9 cellular contexts compared by ENCODE assay signal in the genomic region with DNA sequence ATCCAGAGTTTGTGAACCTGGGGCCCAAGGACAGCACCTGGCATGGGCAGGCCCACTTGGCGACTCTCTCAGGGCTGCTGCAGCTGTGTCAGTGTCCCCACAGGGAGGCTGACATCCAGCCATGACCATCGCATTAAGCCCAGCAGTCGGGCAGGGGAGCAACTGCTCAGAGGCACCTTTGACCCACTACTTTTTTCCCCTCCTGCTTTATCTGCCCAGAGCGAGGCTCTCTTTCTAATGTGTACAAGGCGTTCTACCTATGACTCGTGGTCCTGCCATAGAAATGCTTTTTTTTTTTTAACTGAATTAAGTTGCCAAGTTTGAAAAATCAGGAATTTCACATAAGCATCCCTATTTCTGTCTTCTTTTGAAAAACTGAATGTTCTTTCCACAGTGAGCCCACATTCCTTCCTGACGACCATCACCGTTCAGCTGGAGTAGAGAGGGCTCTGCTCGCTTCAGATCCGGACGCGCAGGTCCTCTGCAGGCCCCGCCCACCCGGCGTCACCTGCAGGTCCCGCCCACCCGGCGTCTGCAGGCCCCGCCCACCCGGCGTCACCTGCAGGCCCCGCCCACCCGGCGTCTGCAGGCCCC.
DNase-seq lines count a peak whose midpoint lies in the region; ATAC-seq and TF ChIP-seq lines count a peak whose summit lies in the region.
"Had no signal": no experiment of that assay in that cellular context is flagged by ENCODE, and none has a peak within 500 bp of the region (broad histone marks: within the 10 kb centered on the region; RNA-seq: fewer than 3 reads in every experiment).

No MANE protein-coding gene starts in this region.

- H3K27ac ChIP-seq in RWPE2 (ENCODE audit: poor library complexity, severe bottlenecking), result no peak overlapping the region

- H3K27me3 ChIP-seq in RWPE2 (ENCODE audit: insufficient read depth, poor library complexity, severe bottlenecking), result peaks cover 17% of the 10 kb centered on the region

- peak; percentile 55 for ATAC-seq in GM19035 (IDR thresholded peaks at IDR 0.05; ENCODE audit: unreplicated experiment)
- peak; percentile 66 for ATAC-seq in HG03442 (IDR thresholded peaks at IDR 0.05; ENCODE audit: unreplicated experiment)
- ATAC-seq in RWPE2 (ENCODE audit: low read depth), result peak; percentile 71
- ATAC-seq in stimulated activated naive CD8-positive, alpha-beta T cell treated with anti-CD3 and anti-CD28 coated beads, Interleukin-15, Interleukin-2, amounts not matched to agents 100 U/mL and 50 U/mL, for 24 hours, result peak; percentile 67
- ATAC-seq in HG03097 (IDR thresholded peaks at IDR 0.05; ENCODE audit: low FRiP score, unreplicated experiment), result no peak

- H3K9me3 ChIP-seq in RWPE2 (ENCODE audit: severe bottlenecking), result no peaks in the 10 kb centered on the region

- H3K4me1 ChIP-seq in RWPE2 (ENCODE audit: insufficient read depth, poor library complexity, severe bottlenecking), result no peaks in the 10 kb centered on the region

- no peaks in the 10 kb centered on the region for H3K36me3 ChIP-seq in RWPE2 (ENCODE audit: low read depth)

- DNase-seq in DMS114 treated with DMSO at 0.1 percent for 48 hours (lab: John Stamatoyannopoulos, UW; ENCODE audit: unreplicated experiment), result peak; percentile 17
- DNase-seq in RWPE2 (ENCODE audit: low spot score), result peak; percentile 76
- peak; percentile 70 for DNase-seq in glomerular visceral epithelial cell (ENCODE audit: extremely low spot score)
- no peak for DNase-seq in stimulated activated naive CD8-positive, alpha-beta T cell treated with anti-CD3 and anti-CD28 coated beads, Interleukin-15, Interleukin-2, amounts not matched to agents 100 U/mL and 50 U/mL, for 24 hours
- no peak for DNase-seq in SIG-M5 (lab: John Stamatoyannopoulos, UW)
- DNase-seq: IMR-90 had no signal

- peak overlapping the region; percentile 8 for H3K4me3 ChIP-seq in RWPE2 (ENCODE audit: severe bottlenecking)

- no peak for TF ChIP-seq CTCF in RWPE2 (IDR thresholded peaks at IDR 0.05; ENCODE audit: poor library complexity, severe bottlenecking)

Comparison
In these comparisons a context has a peak if more than half of its experiments do, and no peak if none do; other contexts are left out.
1. DNase-seq: peak in DMS114 treated with DMSO at 0.1 percent for 48 hours (single experiment), RWPE2 (single experiment) and glomerular visceral epithelial cell (single experiment); none in stimulated activated naive CD8-positive, alpha-beta T cell treated with anti-CD3 and anti-CD28 coated beads, Interleukin-15, Interleukin-2, amounts not matched to agents 100 U/mL and 50 U/mL, for 24 hours (single experiment) and SIG-M5 (single experiment).